Comparison of ENCODE assay signal across 23 cellular contexts in the genomic region with DNA sequence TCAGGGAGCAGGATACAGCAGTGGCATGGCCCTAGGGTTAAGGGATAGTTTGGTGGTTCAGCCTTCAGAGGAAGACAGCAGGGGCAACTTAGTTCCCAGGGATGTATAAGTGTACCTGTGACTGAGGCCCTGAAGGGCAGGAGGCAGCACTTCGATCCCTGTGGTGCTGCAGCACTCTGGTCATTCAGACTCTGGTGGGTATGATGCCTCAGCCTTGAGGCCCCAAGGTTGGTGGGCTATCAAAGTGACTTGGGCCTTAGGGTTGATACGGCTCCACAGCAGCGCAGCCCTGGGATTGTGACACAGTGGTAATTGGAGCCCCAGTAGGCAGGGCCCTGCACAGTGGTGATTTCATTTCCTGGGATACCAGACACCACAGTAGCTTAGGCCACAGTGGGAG.
"Had no signal": no experiment of that assay in that cellular context is flagged by ENCODE, and none has a peak within 500 bp of the region (broad histone marks: within the 10 kb centered on the region; RNA-seq: fewer than 3 reads in every experiment).

No MANE protein-coding gene starts in this region.

- H3K9me3 ChIP-seq: MG63, SK-N-SH had no signal

- H3K27me3 ChIP-seq: MG63 had no signal

- DNase-seq: IMR-90, Karpas-422, KG1, MG63, NCI-H1092, NCI-H1105 treated with DMSO at 0.1 percent for 48 hours, NCI-H1417 treated with DMSO at 0.1 percent for 48 hours, NCI-H187, NCI-H2029, NCI-H2081 treated with DMSO at 0.1 percent for 48 hours, NCI-H2171, NCI-H226, NCI-H446, NCI-H510A, NCI-H524 treated with DMSO at 0.1 percent for 48 hours, NCI-H69, NCI-H774, Right ventricle myocardium superior, RPMI8226, SIG-M5, SK-N-SH had no signal

- ATAC-seq: HepG2 had no signal

- H3K36me3 ChIP-seq: MG63 had no signal

- FAIRE-seq: HepG2, RCC 7860 had no signal

- H3K4me3 ChIP-seq: MG63 had no signal
